ENCODE assay signal across 1 cellular context in genomic region chr1:244659694-244660093, GRCh38.
TF ChIP-seq lines count a peak whose summit lies in the region.

No MANE protein-coding gene starts in this region.

TF ChIP-seq in WTC11, 78 proteins besides CTCF, POLR2A, EP300 and RAD21 (continued from another document):
- TF ChIP-seq HMGXB4 (CRISPR knock-in tag; IDR thresholded peaks at IDR 0.05): no peak
- TF ChIP-seq E2F5 (CRISPR knock-in tag; IDR thresholded peaks at IDR 0.05): no peak
- TF ChIP-seq IRF2 (CRISPR knock-in tag; IDR thresholded peaks at IDR 0.05; ENCODE audit: borderline replicate concordance, low read depth): no peak
- TF ChIP-seq ZNF512 (CRISPR knock-in tag; IDR thresholded peaks at IDR 0.05; ENCODE audit: borderline replicate concordance): no peak
